ENCODE assay signal across 8 cellular contexts in genomic region chr18:69400253-69400975, GRCh38. TPM values are rescaled to one million over a fixed set of nuclear protein-coding genes. Genes with fewer than 3 reads are reported as not detected.
DNase-seq lines count a peak whose midpoint lies in the region; ATAC-seq and TF ChIP-seq lines count a peak whose summit lies in the region.

TSS of gene DOK6 (plus strand) at chr18:69400888.

- H3K36me3 Mint-ChIP-seq in osteocyte (ENCODE audit: unreplicated experiment): peaks cover 2% of the 10 kb centered on the region

- peaks cover 15% of the 10 kb centered on the region for H3K4me1 Mint-ChIP-seq in osteocyte (ENCODE audit: unreplicated experiment)

- H3K27me3 Mint-ChIP-seq in osteocyte (ENCODE audit: unreplicated experiment): peaks cover 55% of the 10 kb centered on the region

- TF ChIP-seq CTCF in GM10266 (IDR thresholded peaks at IDR 0.05; ENCODE audit: control insufficient read depth, insufficient read depth, low read depth, missing control alignments) (no peak), osteocyte (IDR thresholded peaks at IDR 0.05) (no peak)

- peak within 1 kb of the TSS; percentile 77 for H3K4me3 Mint-ChIP-seq in osteocyte (ENCODE audit: unreplicated experiment)

- peak; percentile 31 for DNase-seq in GM10266 (ENCODE audit: extremely low spot score)
- DNase-seq in NCI-H2081 treated with DMSO at 0.1 percent for 48 hours (lab: John Stamatoyannopoulos, UW): peak; percentile 70
- peak; percentile 67 for DNase-seq in amniotic epithelial cell (ENCODE audit: low read depth)
- peak; percentile 80 for DNase-seq in Right ventricle myocardium superior
- no peak for DNase-seq in osteocyte (ENCODE audit: extremely low spot score, unreplicated experiment)
- no peak for DNase-seq in SKM-1 (lab: John Stamatoyannopoulos, UW; ENCODE audit: unreplicated experiment)
- no peak for DNase-seq in UCSD-AML1 (lab: John Stamatoyannopoulos, UW; ENCODE audit: unreplicated experiment)
- DNase-seq in GM19240 (ENCODE audit: insufficient read length, low spot score): no peak

- intact Hi-C loops in Right ventricle myocardium superior (cut with DNase I): no loop called here

- H3K9me3 Mint-ChIP-seq in osteocyte (ENCODE audit: unreplicated experiment): no peaks in the 10 kb centered on the region

- H3K27ac Mint-ChIP-seq in osteocyte (ENCODE audit: unreplicated experiment): peak within 1 kb of the TSS; percentile 54

- ATAC-seq in Right ventricle myocardium superior (ENCODE audit: poor library complexity): peak; percentile 90

RNA-seq across cellular contexts. Expression of gene DOK6, which starts in this region (rescaled TPM):
- 5.2 TPM for total RNA-seq in Right ventricle myocardium superior
- 3.0 and 4.6 TPM in 2 replicates for total RNA-seq in osteocyte

Comparison
In these comparisons a context has a peak if more than half of its experiments do, and no peak if none do; other contexts are left out.
1. DNase-seq: peak in GM10266 (single experiment), NCI-H2081 treated with DMSO at 0.1 percent for 48 hours (single experiment), amniotic epithelial cell (single experiment) and Right ventricle myocardium superior (single experiment); none in osteocyte (single experiment), SKM-1 (single experiment), UCSD-AML1 (single experiment) and GM19240 (single experiment).